30 cellular contexts compared by ENCODE assay signal in genomic region chr13:41847216-41847615, GRCh38.
"Had no signal": no experiment of that assay in that cellular context is flagged by ENCODE, and none has a peak within 500 bp of the region (broad histone marks: within the 10 kb centered on the region; RNA-seq: fewer than 3 reads in every experiment).

No MANE protein-coding gene starts in this region.

- H3K36me3 ChIP-seq: esophagus muscularis mucosa, gastroesophageal sphincter had no signal

- H3K27me3 ChIP-seq: esophagus muscularis mucosa, gastroesophageal sphincter, heart right ventricle had no signal

- DNase-seq: activated CD4-positive, alpha-beta memory T cell treated with anti-CD3 and anti-CD28 coated beads for 36 hours; activated CD4-positive, alpha-beta T cell treated with anti-CD3 and anti-CD28 coated beads for 36 hours; activated CD4-positive, alpha-beta T cell treated with anti-CD3 and anti-CD28 coated beads, Interleukin-2, amount 10 ng/mL, durations not matched to agents 24 days and 14 days; activated CD4-positive, CD25-positive, alpha-beta regulatory T cell; activated CD4-positive, CD25-positive, alpha-beta regulatory T cell treated with anti-CD3 and anti-CD28 coated beads, Interleukin-2, amount 50 U/mL, for 72 hours; activated CD8-positive, alpha-beta memory T cell treated with anti-CD3 and anti-CD28 coated beads, Interleukin-2, amount 10 ng/mL, durations not matched to agents 7 days and 5 days; activated CD8-positive, alpha-beta memory T cell treated with anti-CD3 and anti-CD28 coated beads, Interleukin-2, amount 50 U/mL, for 4 hours; activated CD8-positive, alpha-beta T cell treated with anti-CD3 and anti-CD28 coated beads, Interleukin-2, amount 10 ng/mL, durations not matched to agents 7 days and 5 days; activated effector memory CD4-positive, alpha-beta T cell treated with anti-CD3 and anti-CD28 coated beads, Interleukin-2, amount 50 U/mL, for 16 hours; activated naive CD4-positive, alpha-beta T cell treated with anti-CD3 and anti-CD28 coated beads for 36 hours; activated naive CD8-positive, alpha-beta T cell treated with anti-CD3 and anti-CD28 coated beads for 36 hours; activated naive CD8-positive, alpha-beta T cell treated with anti-CD3 and anti-CD28 coated beads, Interleukin-2, amount 50 U/mL, for 24 hours; activated T-cell treated with anti-CD3 and anti-CD28 coated beads, Interleukin-2, amount 50 U/mL, for 1 hour; activated T-cell treated with anti-CD3 and anti-CD28 coated beads, Interleukin-2, amount 50 U/mL, for 48 hours; amniotic stem cell; anterior cingulate cortex; caudate nucleus; cortex of kidney; dermis blood vessel endothelial cell; effector CD4-positive, alpha-beta T cell; effector memory CD8-positive, alpha-beta T cell; erythroblast; foreskin melanocyte; heart right ventricle; T-helper 2 cell had no signal

- H3K27ac Mint-ChIP-seq: activated CD4-positive, alpha-beta memory T cell treated with anti-CD3 and anti-CD28 coated beads for 36 hours; activated CD4-positive, alpha-beta T cell treated with anti-CD3 and anti-CD28 coated beads for 36 hours; activated CD4-positive, alpha-beta T cell treated with anti-CD3 and anti-CD28 coated beads, Interleukin-2, amount 10 ng/mL, durations not matched to agents 24 days and 14 days; activated CD8-positive, alpha-beta memory T cell treated with anti-CD3 and anti-CD28 coated beads, Interleukin-2, amount 10 ng/mL, durations not matched to agents 7 days and 5 days; activated CD8-positive, alpha-beta T cell treated with anti-CD3 and anti-CD28 coated beads, Interleukin-2, amount 10 ng/mL, durations not matched to agents 7 days and 5 days; activated naive CD4-positive, alpha-beta T cell treated with anti-CD3 and anti-CD28 coated beads for 36 hours; activated naive CD4-positive, alpha-beta T cell treated with anti-CD3 and anti-CD28 coated beads, Interleukin-2, amount 50 U/mL, for 24 hours; activated naive CD8-positive, alpha-beta T cell treated with anti-CD3 and anti-CD28 coated beads for 36 hours; activated naive CD8-positive, alpha-beta T cell treated with anti-CD3 and anti-CD28 coated beads, Interleukin-2, amount 50 U/mL, for 24 hours; activated T-helper 1 cell treated with anti-CD3 and anti-CD28 coated beads, Interleukin-12 subunit alpha, Interleukin-12 subunit beta, Interleukin-2, Interleukin-4 antibody, amounts not matched to agents 30 ng/mL and 10 ng/mL and 1 ng/mL, durations not matched to agents 14 hours and 24 hours and 36 hours; activated T-helper 2 cell treated with anti-CD3 and anti-CD28 coated beads, Interferon-gamma antibody, Interleukin-2, Interleukin-4, amounts not matched to agents 10 μg/mL and 5 μg/mL and 100 μg/mL, durations not matched to agents 14 hours and 24 hours and 36 hours had no signal

- H3K4me3 Mint-ChIP-seq: activated CD4-positive, alpha-beta memory T cell treated with anti-CD3 and anti-CD28 coated beads for 36 hours; activated CD4-positive, alpha-beta T cell treated with anti-CD3 and anti-CD28 coated beads for 36 hours; activated CD4-positive, alpha-beta T cell treated with anti-CD3 and anti-CD28 coated beads, Interleukin-2, amount 10 ng/mL, durations not matched to agents 24 days and 14 days; activated CD8-positive, alpha-beta memory T cell treated with anti-CD3 and anti-CD28 coated beads, Interleukin-2, amount 10 ng/mL, durations not matched to agents 7 days and 5 days; activated CD8-positive, alpha-beta T cell treated with anti-CD3 and anti-CD28 coated beads, Interleukin-2, amount 10 ng/mL, durations not matched to agents 7 days and 5 days; activated naive CD4-positive, alpha-beta T cell treated with anti-CD3 and anti-CD28 coated beads for 36 hours; activated naive CD4-positive, alpha-beta T cell treated with anti-CD3 and anti-CD28 coated beads, Interleukin-2, amount 50 U/mL, for 24 hours; activated naive CD8-positive, alpha-beta T cell treated with anti-CD3 and anti-CD28 coated beads for 36 hours; activated naive CD8-positive, alpha-beta T cell treated with anti-CD3 and anti-CD28 coated beads, Interleukin-2, amount 50 U/mL, for 24 hours; activated T-helper 1 cell treated with anti-CD3 and anti-CD28 coated beads, Interleukin-12 subunit alpha, Interleukin-12 subunit beta, Interleukin-2, Interleukin-4 antibody, amounts not matched to agents 30 ng/mL and 10 ng/mL and 1 ng/mL, durations not matched to agents 14 hours and 24 hours and 36 hours; effector memory CD8-positive, alpha-beta T cell had no signal

- H3K4me1 ChIP-seq: gastroesophageal sphincter had no signal

- H3K4me3 ChIP-seq: esophagus muscularis mucosa, gastroesophageal sphincter, heart right ventricle had no signal

- H3K4me1 Mint-ChIP-seq: activated CD4-positive, alpha-beta T cell treated with anti-CD3 and anti-CD28 coated beads for 36 hours; activated CD8-positive, alpha-beta memory T cell treated with anti-CD3 and anti-CD28 coated beads, Interleukin-2, amount 10 ng/mL, durations not matched to agents 7 days and 5 days; activated naive CD4-positive, alpha-beta T cell treated with anti-CD3 and anti-CD28 coated beads, Interleukin-2, amount 50 U/mL, for 24 hours; activated naive CD8-positive, alpha-beta T cell treated with anti-CD3 and anti-CD28 coated beads for 36 hours; activated naive CD8-positive, alpha-beta T cell treated with anti-CD3 and anti-CD28 coated beads, Interleukin-2, amount 50 U/mL, for 24 hours had no signal

- H3K27ac ChIP-seq: esophagus muscularis mucosa, gastroesophageal sphincter, heart right ventricle had no signal

- H3K9me3 ChIP-seq: esophagus muscularis mucosa, gastroesophageal sphincter had no signal

- H3K27me3 Mint-ChIP-seq: activated CD4-positive, alpha-beta memory T cell treated with anti-CD3 and anti-CD28 coated beads for 36 hours; activated CD4-positive, alpha-beta T cell treated with anti-CD3 and anti-CD28 coated beads for 36 hours; activated CD4-positive, alpha-beta T cell treated with anti-CD3 and anti-CD28 coated beads, Interleukin-2, amount 10 ng/mL, durations not matched to agents 24 days and 14 days; activated CD8-positive, alpha-beta memory T cell treated with anti-CD3 and anti-CD28 coated beads, Interleukin-2, amount 10 ng/mL, durations not matched to agents 7 days and 5 days; activated naive CD4-positive, alpha-beta T cell treated with anti-CD3 and anti-CD28 coated beads, Interleukin-2, amount 50 U/mL, for 24 hours; activated naive CD8-positive, alpha-beta T cell treated with anti-CD3 and anti-CD28 coated beads for 36 hours; activated naive CD8-positive, alpha-beta T cell treated with anti-CD3 and anti-CD28 coated beads, Interleukin-2, amount 50 U/mL, for 24 hours; effector memory CD8-positive, alpha-beta T cell had no signal

- H3K9me3 Mint-ChIP-seq: activated CD4-positive, alpha-beta memory T cell treated with anti-CD3 and anti-CD28 coated beads for 36 hours; activated CD4-positive, alpha-beta T cell treated with anti-CD3 and anti-CD28 coated beads, Interleukin-2, amount 10 ng/mL, durations not matched to agents 24 days and 14 days; activated naive CD4-positive, alpha-beta T cell treated with anti-CD3 and anti-CD28 coated beads for 36 hours; activated naive CD8-positive, alpha-beta T cell treated with anti-CD3 and anti-CD28 coated beads, Interleukin-2, amount 50 U/mL, for 24 hours; activated T-helper 1 cell treated with anti-CD3 and anti-CD28 coated beads, Interleukin-12 subunit alpha, Interleukin-12 subunit beta, Interleukin-2, Interleukin-4 antibody, amounts not matched to agents 30 ng/mL and 10 ng/mL and 1 ng/mL, durations not matched to agents 14 hours and 24 hours and 36 hours; activated T-helper 2 cell treated with anti-CD3 and anti-CD28 coated beads, Interferon-gamma antibody, Interleukin-2, Interleukin-4, amounts not matched to agents 10 μg/mL and 5 μg/mL and 100 μg/mL, durations not matched to agents 14 hours and 24 hours and 36 hours; effector memory CD8-positive, alpha-beta T cell had no signal
